In genomic region chr3:129597087-129597791, GRCh38 we compare ENCODE assay signal across 9 cellular contexts.
DNase-seq lines count a peak whose midpoint lies in the region; FAIRE-seq lines count a peak whose summit lies in the region.
"Had no signal": no experiment of that assay in that cellular context is flagged by ENCODE, and none has a peak within 500 bp of the region (broad histone marks: within the 10 kb centered on the region; RNA-seq: fewer than 3 reads in every experiment).

No MANE protein-coding gene starts in this region.

- H3K4me3 ChIP-seq in HUES48 (ENCODE audit: low read depth, low read length) (no peak overlapping the region), subcutaneous abdominal adipose tissue (ENCODE audit: low read depth in 1 of 5, low read length in 5 of 5) (peak overlapping the region; percentile 12 to 54 (median 45))
- H3K4me3 ChIP-seq: GM12878 had no signal

- no peaks in the 10 kb centered on the region for H3K36me3 ChIP-seq in HUES48 (ENCODE audit: control insufficient read depth, insufficient read depth, low read length)
- H3K36me3 ChIP-seq in subcutaneous abdominal adipose tissue (ENCODE audit: control insufficient read depth in 5 of 5, insufficient read depth in 5 of 5, low read length in 5 of 5), result peaks cover 0 to 12% (median 5%) of the 10 kb centered on the region in 5 donors

- no peaks in the 10 kb centered on the region for H3K27me3 ChIP-seq in HUES48 (ENCODE audit: control insufficient read depth, insufficient read depth, low read length)
- H3K27me3 ChIP-seq in subcutaneous abdominal adipose tissue (ENCODE audit: control insufficient read depth in 5 of 5, insufficient read depth in 4 of 5, low read length in 5 of 5), result no peaks in the 10 kb centered on the region

- no peaks in the 10 kb centered on the region for H3K9me3 ChIP-seq in HUES48 (ENCODE audit: control insufficient read depth, insufficient read depth, low read length)
- H3K9me3 ChIP-seq in subcutaneous abdominal adipose tissue (ENCODE audit: control insufficient read depth in 5 of 5, low read length in 5 of 5), result no peaks in the 10 kb centered on the region

- H3K9ac ChIP-seq in HUES48 (ENCODE audit: low read depth, low read length) (no peak overlapping the region), subcutaneous abdominal adipose tissue (ENCODE audit: low read length in 5 of 5) (peak overlapping the region; percentile 59 to 95 (median 68))

- H3K27ac ChIP-seq in HUES48 (ENCODE audit: low read depth, low read length) (peak overlapping the region; percentile 56), subcutaneous abdominal adipose tissue (ENCODE audit: low read depth, low read length) (peak overlapping the region; percentile 97)

- H3K4me1 ChIP-seq in HUES48 (ENCODE audit: control insufficient read depth, insufficient read depth, low read length), result peaks cover 64% of the 10 kb centered on the region
- H3K4me1 ChIP-seq in subcutaneous abdominal adipose tissue (ENCODE audit: control insufficient read depth in 5 of 5, insufficient read depth in 5 of 5, low read length in 5 of 5), result peaks cover 55 to 100% (median 99%) of the 10 kb centered on the region in 5 donors

- peak; percentile 80 for DNase-seq in astrocyte of the hippocampus (ENCODE audit: low read depth, low spot score)
- peak; percentile 68 for DNase-seq in iris pigment epithelial cell (ENCODE audit: low read depth)
- DNase-seq in SIG-M5 (lab: John Stamatoyannopoulos, UW), result no peak
- DNase-seq in NAMALWA (ENCODE audit: low spot score), result no peak
- DNase-seq in Ammon's horn (ENCODE audit: low spot score), result no peak
- no peak for DNase-seq in urothelium cell line (ENCODE audit: low spot score)

- FAIRE-seq in urothelium cell line (lab: Jason Lieb, UNC), result no peak
- FAIRE-seq: GM12878 had no signal

Comparison
In these comparisons a context has a peak if more than half of its experiments do, and no peak if none do; other contexts are left out.
1. DNase-seq: peak in astrocyte of the hippocampus (single experiment) and iris pigment epithelial cell (single experiment); none in SIG-M5 (single experiment), NAMALWA (single experiment), Ammon's horn (single experiment) and urothelium cell line (single experiment).